ENCODE assay signal across 14 cellular contexts in genomic region chr22:45320326-45320976, GRCh38. TPM values are rescaled to one million over a fixed set of nuclear protein-coding genes. Genes with fewer than 3 reads are reported as not detected.
DNase-seq lines count a peak whose midpoint lies in the region; ATAC-seq and TF ChIP-seq lines count a peak whose summit lies in the region.
"Had no signal": no experiment of that assay in that cellular context is flagged by ENCODE, and none has a peak within 500 bp of the region (broad histone marks: within the 10 kb centered on the region; RNA-seq: fewer than 3 reads in every experiment).

No MANE protein-coding gene starts in this region.

- ATAC-seq in HG02763 (IDR thresholded peaks at IDR 0.05; ENCODE audit: unreplicated experiment), result no peak
- ATAC-seq in HG03045 (IDR thresholded peaks at IDR 0.05; ENCODE audit: unreplicated experiment), result no peak
- ATAC-seq: HCT116 had no signal

- H3K27me3 ChIP-seq in MG63 (no peaks in the 10 kb centered on the region), colonic mucosa (no peaks in the 10 kb centered on the region), osteoblast (ENCODE audit: insufficient read depth, low read length) (no peaks in the 10 kb centered on the region)

- H3K4me1 ChIP-seq in colonic mucosa (no peaks in the 10 kb centered on the region), osteoblast (ENCODE audit: insufficient read depth, low read length) (peaks cover 41% of the 10 kb centered on the region)

- H3K9me3 ChIP-seq in MG63 (no peaks in the 10 kb centered on the region), colonic mucosa (no peaks in the 10 kb centered on the region), osteoblast (ENCODE audit: low read depth, low read length) (no peaks in the 10 kb centered on the region)

- no peak overlapping the region for H2AFZ ChIP-seq in osteoblast (ENCODE audit: low read length)

- H4K20me1 ChIP-seq in osteoblast (ENCODE audit: insufficient read depth, low read length), result peaks cover 15% of the 10 kb centered on the region

- peaks cover 49% of the 10 kb centered on the region for H3K79me2 ChIP-seq in osteoblast (ENCODE audit: insufficient read depth, low read length)

- H3K36me3 ChIP-seq in MG63 (peaks cover 25% of the 10 kb centered on the region), colonic mucosa (peaks cover 9% of the 10 kb centered on the region), osteoblast (ENCODE audit: insufficient read depth, low read length) (peaks cover 9% of the 10 kb centered on the region)

- intact Hi-C loops in colonic mucosa (cut with DNase I), result loop anchor here (10.0 kb wide), 2 partner anchors 94 to 234 kb away; partner anchors contain the start of genes RIBC2 and SMC1B

- no peak overlapping the region for H3K4me2 ChIP-seq in osteoblast (ENCODE audit: insufficient read depth, low read length)

- H3K27ac ChIP-seq in colonic mucosa, result peak overlapping the region; percentile 73
- H3K27ac ChIP-seq in osteoblast (ENCODE audit: low read depth, low read length), result peak overlapping the region; percentile 89
- H3K27ac ChIP-seq: C4-2B had no signal

- H3K9ac ChIP-seq in colonic mucosa (ENCODE audit: low read depth in 2 of 2, low read length in 2 of 2), result no peak overlapping the region

- no peak for TF ChIP-seq CTCF in colonic mucosa (IDR thresholded peaks at IDR 0.05)
- TF ChIP-seq CTCF in osteoblast (IDR thresholded peaks at IDR 0.05; ENCODE audit: extremely low read depth, low read depth, low read length), result no peak

- peak; percentile 67 for DNase-seq in AG08395 (ENCODE audit: low spot score)
- DNase-seq in MG63, result peak; percentile 81
- DNase-seq in colonic mucosa, result no peak
- peak; percentile 92 for DNase-seq in osteoblast (ENCODE audit: insufficient read length, low spot score, missing footprints)
- DNase-seq in T1000 (lab: John Stamatoyannopoulos, UW), result no peak
- DNase-seq in ecto neural progenitor cell (ENCODE audit: low spot score), result no peak
- DNase-seq: activated CD4-positive, alpha-beta T cell treated with anti-CD3 and anti-CD28 coated beads for 1 hour; NCI-H446 treated with DMSO at 0.1 percent for 48 hours; SIG-M5 had no signal

- no peak overlapping the region for H3K4me3 ChIP-seq in MG63
- no peak overlapping the region for H3K4me3 ChIP-seq in colonic mucosa
- no peak overlapping the region for H3K4me3 ChIP-seq in osteoblast (ENCODE audit: insufficient read depth, low read length)

RNA-seq across cellular contexts. Expression of gene FAM118A, which starts 10.7 kb away (rescaled TPM):
- 17.1 and 20.5 TPM in 2 replicates for total RNA-seq in MG63 (2014; rRNA removed; shearing (Covaris generic); ENCODE audit: low replicate concordance)
- total RNA-seq in colonic mucosa (10 to 100 TPM; 36.1 to 75.3 TPM), osteoblast (21.7 and 23.9 TPM in 2 replicates)

RNA-seq across cellular contexts. Expression of gene UPK3A, which starts 35.7 kb away (rescaled TPM):
- not detected in 2 replicates for total RNA-seq in MG63 (2014; rRNA removed; shearing (Covaris generic); ENCODE audit: low replicate concordance)
- total RNA-seq in colonic mucosa, result 1 to 10 TPM in 1 of 2 donors, under 1 TPM in 1; 0.32 to 3.6 TPM
- total RNA-seq in osteoblast, result not detected in 2 replicates
- total RNA-seq: renal cortical epithelial cell had no signal

Comparison
In these comparisons a context has a peak if more than half of its experiments do, and no peak if none do; other contexts are left out.
1. DNase-seq: peak in AG08395 (single experiment), MG63 (single experiment) and osteoblast (single experiment); none in colonic mucosa (single experiment), T1000 (single experiment) and ecto neural progenitor cell (single experiment).